Comparison of ENCODE assay signal across 1 cellular context in genomic region chr17:56937688-56938087, GRCh38.
TF ChIP-seq lines count a peak whose summit lies in the region.

No MANE protein-coding gene starts in this region.

TF ChIP-seq in HepG2, 621 proteins besides CTCF, POLR2A, EP300 and RAD21:
- no peak for TF ChIP-seq HNF4G (IDR thresholded peaks at IDR 0.05; ENCODE audit: borderline replicate concordance, low read depth, low read length)
- no peak for TF ChIP-seq HNF4G (CRISPR knock-in tag; IDR thresholded peaks at IDR 0.05; ENCODE audit: borderline replicate concordance, low read depth)
- TF ChIP-seq NR2F1 (CRISPR knock-in tag; IDR thresholded peaks at IDR 0.05): 0 out of 4 replicates have a peak, but pooled peaks of 1 of the 2 experiments have one; percentile 37
- no peak for TF ChIP-seq ARID3A (IDR thresholded peaks at IDR 0.05; ENCODE audit: low read depth, low read length)
- TF ChIP-seq ZNF562 (CRISPR knock-in tag; IDR thresholded peaks at IDR 0.05; ENCODE audit: borderline replicate concordance): no peak
- no peak for TF ChIP-seq ZNF251 (CRISPR knock-in tag; IDR thresholded peaks at IDR 0.05)
- TF ChIP-seq CHCHD3 (CRISPR knock-in tag; IDR thresholded peaks at IDR 0.05): no peak
- TF ChIP-seq ZNF329 (CRISPR knock-in tag; IDR thresholded peaks at IDR 0.05; ENCODE audit: low read depth): no peak
- TF ChIP-seq FOSL2 (CRISPR knock-in tag; IDR thresholded peaks at IDR 0.05): peak; percentile 16; the same call in 1 of the 2 replicates
- TF ChIP-seq, protein P1, sequence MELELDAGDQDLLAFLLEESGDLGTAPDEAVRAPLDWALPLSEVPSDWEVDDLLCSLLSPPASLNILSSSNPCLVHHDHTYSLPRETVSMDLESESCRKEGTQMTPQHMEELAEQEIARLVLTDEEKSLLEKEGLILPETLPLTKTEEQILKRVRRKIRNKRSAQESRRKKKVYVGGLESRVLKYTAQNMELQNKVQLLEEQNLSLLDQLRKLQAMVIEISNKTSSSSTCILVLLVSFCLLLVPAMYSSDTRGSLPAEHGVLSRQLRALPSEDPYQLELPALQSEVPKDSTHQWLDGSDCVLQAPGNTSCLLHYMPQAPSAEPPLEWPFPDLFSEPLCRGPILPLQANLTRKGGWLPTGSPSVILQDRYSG (CRISPR knock-in tag; IDR thresholded peaks at IDR 0.05): no peak
- no peak for TF ChIP-seq PPARG (CRISPR knock-in tag; conservative IDR thresholded peaks at IDR 0.05)
- TF ChIP-seq BRF2 (CRISPR knock-in tag; IDR thresholded peaks at IDR 0.05): no peak
- TF ChIP-seq KLF15 (CRISPR knock-in tag; IDR thresholded peaks at IDR 0.05; ENCODE audit: borderline replicate concordance): no peak
- no peak for TF ChIP-seq ZNF780A (CRISPR knock-in tag; IDR thresholded peaks at IDR 0.05)
- peak; percentile 65; the same call in 1 of the 2 replicates for TF ChIP-seq ZNF709 (CRISPR knock-in tag; IDR thresholded peaks at IDR 0.05)
